ENCODE assay signal across 2 cellular contexts in the genomic region with DNA sequence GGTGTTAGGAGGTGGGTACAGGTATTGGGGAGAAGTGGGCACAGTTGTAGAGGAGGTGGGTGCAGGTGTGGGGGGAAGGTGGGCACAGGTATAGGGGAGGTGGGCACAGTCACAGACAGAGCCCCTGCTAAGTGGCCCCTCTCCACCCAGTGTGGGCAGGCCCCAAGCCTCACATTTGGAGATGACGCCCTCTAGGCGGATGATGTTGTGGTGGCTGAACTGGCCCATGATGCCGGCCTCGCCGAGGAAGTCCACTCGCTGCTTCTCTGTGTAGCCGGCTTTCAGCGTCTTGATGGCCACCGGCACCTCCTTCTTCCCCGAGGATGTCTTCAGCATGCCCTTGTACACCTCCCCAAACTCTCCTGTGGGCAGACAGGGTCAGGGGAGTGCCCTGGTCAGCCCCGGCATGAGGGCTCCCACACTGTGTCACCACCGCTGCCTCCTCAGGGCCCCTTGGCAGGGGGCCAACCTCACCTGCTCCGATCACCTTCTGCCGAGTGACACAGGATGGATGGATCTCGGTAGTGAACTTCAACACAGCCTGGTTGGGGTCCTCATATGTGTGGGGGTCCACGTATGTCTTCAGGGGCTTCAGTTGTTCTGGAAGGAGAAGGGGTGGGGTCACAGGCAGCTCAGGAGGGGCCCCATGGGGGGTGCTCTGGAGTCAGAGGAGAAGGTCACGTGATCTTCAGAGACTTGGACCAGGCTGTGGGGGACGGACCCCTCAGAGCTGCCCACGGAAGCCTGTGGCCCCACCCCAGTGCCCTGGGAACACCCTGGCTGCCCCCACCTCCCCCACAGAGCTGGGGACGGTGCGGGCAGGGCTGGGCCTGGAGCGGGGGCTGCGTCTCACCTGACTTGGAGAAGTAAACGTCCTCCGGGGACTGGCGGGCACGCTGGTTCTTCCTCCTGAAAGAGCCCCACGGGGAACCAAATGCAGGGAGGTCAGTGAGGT.
TF ChIP-seq lines count a peak whose summit lies in the region.

No MANE protein-coding gene starts in this region.

TF ChIP-seq in IMR-90, 13 proteins besides CTCF, POLR2A, EP300 and RAD21:
- no peak for TF ChIP-seq BHLHE40 (IDR thresholded peaks at IDR 0.05; ENCODE audit: low read depth, low read length)
- TF ChIP-seq NFE2L2 (IDR thresholded peaks at IDR 0.05; ENCODE audit: low read depth, low read length) = no peak
- TF ChIP-seq CHD1 (IDR thresholded peaks at IDR 0.05; ENCODE audit: low read depth, low read length) = no peak
- TF ChIP-seq MAZ (IDR thresholded peaks at IDR 0.05; ENCODE audit: borderline replicate concordance, low read depth, low read length) = no peak
- no peak for TF ChIP-seq RFX5 (IDR thresholded peaks at IDR 0.05; ENCODE audit: low read depth, low read length)
- TF ChIP-seq CEBPB (IDR thresholded peaks at IDR 0.05; ENCODE audit: low read depth, low read length) = no peak
- TF ChIP-seq, protein P1, sequence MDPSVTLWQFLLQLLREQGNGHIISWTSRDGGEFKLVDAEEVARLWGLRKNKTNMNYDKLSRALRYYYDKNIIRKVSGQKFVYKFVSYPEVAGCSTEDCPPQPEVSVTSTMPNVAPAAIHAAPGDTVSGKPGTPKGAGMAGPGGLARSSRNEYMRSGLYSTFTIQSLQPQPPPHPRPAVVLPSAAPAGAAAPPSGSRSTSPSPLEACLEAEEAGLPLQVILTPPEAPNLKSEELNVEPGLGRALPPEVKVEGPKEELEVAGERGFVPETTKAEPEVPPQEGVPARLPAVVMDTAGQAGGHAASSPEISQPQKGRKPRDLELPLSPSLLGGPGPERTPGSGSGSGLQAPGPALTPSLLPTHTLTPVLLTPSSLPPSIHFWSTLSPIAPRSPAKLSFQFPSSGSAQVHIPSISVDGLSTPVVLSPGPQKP (IDR thresholded peaks at IDR 0.05; ENCODE audit: borderline replicate concordance, low read depth, low read length) = no peak
- no peak for TF ChIP-seq RCOR1 (IDR thresholded peaks at IDR 0.05; ENCODE audit: insufficient replicate concordance, low read length)
- TF ChIP-seq FOS (IDR thresholded peaks at IDR 0.05; ENCODE audit: low read depth, low read length) = no peak
- TF ChIP-seq SMC3 (IDR thresholded peaks at IDR 0.05; ENCODE audit: low read depth, low read length) = no peak
- no peak for TF ChIP-seq MAFK (IDR thresholded peaks at IDR 0.05; ENCODE audit: low read depth, low read length)
- no peak for TF ChIP-seq MXI1 (IDR thresholded peaks at IDR 0.05; ENCODE audit: borderline replicate concordance, low read depth, low read length)
- TF ChIP-seq, protein P2, sequence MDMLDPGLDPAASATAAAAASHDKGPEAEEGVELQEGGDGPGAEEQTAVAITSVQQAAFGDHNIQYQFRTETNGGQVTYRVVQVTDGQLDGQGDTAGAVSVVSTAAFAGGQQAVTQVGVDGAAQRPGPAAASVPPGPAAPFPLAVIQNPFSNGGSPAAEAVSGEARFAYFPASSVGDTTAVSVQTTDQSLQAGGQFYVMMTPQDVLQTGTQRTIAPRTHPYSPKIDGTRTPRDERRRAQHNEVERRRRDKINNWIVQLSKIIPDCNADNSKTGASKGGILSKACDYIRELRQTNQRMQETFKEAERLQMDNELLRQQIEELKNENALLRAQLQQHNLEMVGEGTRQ (IDR thresholded peaks at IDR 0.05; ENCODE audit: low read depth, low read length) = no peak

TF ChIP-seq in WTC11, 78 proteins besides CTCF, POLR2A, EP300 and RAD21:
- no peak for TF ChIP-seq CREB1 (CRISPR knock-in tag; IDR thresholded peaks at IDR 0.05)
- TF ChIP-seq TP53 (CRISPR knock-in tag; IDR thresholded peaks at IDR 0.05) = no peak
- TF ChIP-seq ZBTB21 (CRISPR knock-in tag; IDR thresholded peaks at IDR 0.05; ENCODE audit: borderline replicate concordance) = no peak
- no peak for TF ChIP-seq NFYB (CRISPR knock-in tag; conservative IDR thresholded peaks at IDR 0.05; ENCODE audit: low read depth)
- no peak for TF ChIP-seq ZNF671 (CRISPR knock-in tag; IDR thresholded peaks at IDR 0.05)
- TF ChIP-seq NFATC4 (CRISPR knock-in tag; IDR thresholded peaks at IDR 0.05) = no peak
- no peak for TF ChIP-seq ZMAT4 (CRISPR knock-in tag; IDR thresholded peaks at IDR 0.05)
- no peak for TF ChIP-seq IRF1 (CRISPR knock-in tag; IDR thresholded peaks at IDR 0.05)
- no peak for TF ChIP-seq GABPB1 (CRISPR knock-in tag; IDR thresholded peaks at IDR 0.05)
- TF ChIP-seq TEAD4 (CRISPR knock-in tag; IDR thresholded peaks at IDR 0.05) = no peak
- TF ChIP-seq NR3C1 (CRISPR knock-in tag; conservative IDR thresholded peaks at IDR 0.05; ENCODE audit: low read depth) = no peak
- TF ChIP-seq SP1 (CRISPR knock-in tag; conservative IDR thresholded peaks at IDR 0.05) = no peak
